ENCODE assay signal across 11 cellular contexts in the genomic region with DNA sequence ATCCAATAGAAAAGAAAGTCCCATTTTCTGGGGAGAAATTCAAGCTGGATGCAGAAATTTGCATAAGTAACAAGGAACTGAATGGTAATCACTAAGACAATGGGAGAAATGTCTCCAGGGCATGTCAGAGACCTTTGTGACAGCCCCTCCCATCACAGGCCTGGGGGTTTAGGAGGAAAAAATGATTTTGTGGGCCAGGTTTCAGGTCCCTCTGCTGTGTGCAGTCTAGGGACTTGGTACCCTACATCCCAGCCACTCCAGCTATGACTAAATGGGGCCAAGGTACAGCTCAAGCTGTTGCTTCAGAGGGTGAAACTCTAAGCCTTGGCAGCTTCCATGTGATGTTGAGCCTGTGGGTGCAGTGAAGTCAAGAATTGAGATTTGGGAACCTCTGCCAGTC.
"Had no signal": no experiment of that assay in that cellular context is flagged by ENCODE, and none has a peak within 500 bp of the region (broad histone marks: within the 10 kb centered on the region; RNA-seq: fewer than 3 reads in every experiment).

No MANE protein-coding gene starts in this region.

- H3K4me3 Mint-ChIP-seq: GM23338, H9, HFFc6 had no signal

- DNase-seq: GM23248, GOT3, H7, H9, HCEC 1CT, HFFc6 had no signal

- H2AFZ ChIP-seq: GM23248, GM23338 had no signal

- H3K36me3 ChIP-seq: HAP-1 had no signal

- H3K4me1 ChIP-seq: HAP-1 had no signal

- H3K9me3 ChIP-seq: HAP-1 had no signal

- H3K4me2 ChIP-seq: GM23338 had no signal

- H3K4me3 ChIP-seq: GM23248, GM23338, HAP-1 had no signal

- FAIRE-seq: H1, H54 had no signal

- H3K27ac Mint-ChIP-seq: GM23338, H9, HFFc6 had no signal

- H3K9ac ChIP-seq: GM23248 had no signal

- ATAC-seq: GM23338, HCT116 had no signal

- H3K4me1 Mint-ChIP-seq: GM23338, H9 had no signal

- H3K27ac ChIP-seq: GM23248 had no signal
